In genomic region chr1:159838715-159839114, GRCh38 we compare ENCODE assay signal across 18 cellular contexts. TPM values are rescaled to one million over a fixed set of nuclear protein-coding genes. Genes with fewer than 3 reads are reported as not detected.
A peak's percentile ranks its signal among the peaks of the same experiment; 100 is the strongest.
DNase-seq lines count a peak whose midpoint lies in the region; ATAC-seq and TF ChIP-seq lines count a peak whose summit lies in the region.
"Had no signal": no experiment of that assay in that cellular context is flagged by ENCODE, and none has a peak within 500 bp of the region (broad histone marks: within the 10 kb centered on the region; RNA-seq: fewer than 3 reads in every experiment).

No MANE protein-coding gene starts in this region.

- no peak for TF ChIP-seq POLR2A in GM18505 (IDR thresholded peaks at IDR 0.05; ENCODE audit: borderline replicate concordance, extremely low read depth, insufficient read depth, insufficient read length)

- H3K4me2 ChIP-seq in mammary epithelial cell (ENCODE audit: insufficient read depth, low read depth, low read length), result no peak overlapping the region
- H3K4me2 ChIP-seq: KMS-11 had no signal

- no peaks in the 10 kb centered on the region for H4K20me1 ChIP-seq in mammary epithelial cell (ENCODE audit: insufficient read depth, low read length)

- H3K27ac Mint-ChIP-seq in activated B cell treated with CpG ODN at 0.5 μM for 24 hours, result no peak overlapping the region

- intact Hi-C loops in activated B cell treated with CpG ODN at 0.5 μM for 24 hours (cut with micrococcal nuclease) (no loop called here), mammary epithelial cell (cut with micrococcal nuclease) (no loop called here), right cardiac atrium (cut with DNase I) (no loop called here)

- H3K27me3 ChIP-seq in mammary epithelial cell (ENCODE audit: insufficient read depth, low read length) (no peaks in the 10 kb centered on the region), right cardiac atrium (ENCODE audit: control insufficient read depth, insufficient read depth) (no peaks in the 10 kb centered on the region)
- H3K27me3 ChIP-seq: colonic mucosa had no signal

- peaks cover 7% of the 10 kb centered on the region for H3K4me1 Mint-ChIP-seq in activated B cell treated with CpG ODN at 0.5 μM for 24 hours

- H3K79me2 ChIP-seq in mammary epithelial cell (ENCODE audit: insufficient read depth, low read length), result no peaks in the 10 kb centered on the region

- in situ Hi-C loops in mammary epithelial cell (cut with MboI; ENCODE audit: low sequenced_read_pairs in 2 of 2), result no loop called here

- H3K27me3 Mint-ChIP-seq in activated B cell treated with CpG ODN at 0.5 μM for 24 hours, result peaks cover 5% of the 10 kb centered on the region

- H3K9ac ChIP-seq in mammary epithelial cell (ENCODE audit: insufficient read depth, low read length), result no peak overlapping the region
- H3K9ac ChIP-seq: KMS-11 had no signal

- H3K4me1 ChIP-seq in mammary epithelial cell (ENCODE audit: insufficient read depth, low read length) (no peaks in the 10 kb centered on the region), right cardiac atrium (ENCODE audit: control insufficient read depth, insufficient read depth, low read length) (no peaks in the 10 kb centered on the region)
- H3K4me1 ChIP-seq: colonic mucosa had no signal

- DNase-seq in activated B cell treated with CpG ODN at 0.5 μM for 24 hours, result no peak
- no peak for DNase-seq in T-helper 2 cell
- no peak for DNase-seq in mammary epithelial cell
- DNase-seq in activated effector memory CD4-positive, alpha-beta T cell treated with anti-CD3 and anti-CD28 coated beads, Interleukin-2, amount 50 U/mL, for 16 hours, result no peak
- no peak for DNase-seq in right cardiac atrium
- DNase-seq: activated CD4-positive, alpha-beta T cell treated with anti-CD3 and anti-CD28 coated beads for 1 hour; activated naive CD4-positive, alpha-beta T cell treated with anti-CD3 and anti-CD28 coated beads, Interleukin-2, amount 50 U/mL, for 16 hours; C1 segment of cervical spinal cord; colonic mucosa; GDM1; NCI-H2227 treated with DMSO at 0.1 percent for 48 hours; stimulated activated CD4-positive, alpha-beta T cell treated with anti-CD3 and anti-CD28 coated beads, Interleukin-12 subunit alpha, Interleukin-12 subunit beta, amount 100 ng/mL, for 4 hours had no signal

- 93% methylated on average over 1 of the region's 1 CpG for WGBS in mammary epithelial cell (ENCODE audit: low coverage, missing lambda C conversion rate)
- 87% methylated on average over 1 of the region's 1 CpG for WGBS in right cardiac atrium

- TF ChIP-seq CTCF in activated B cell treated with CpG ODN at 0.5 μM for 24 hours (IDR thresholded peaks at IDR 0.05) (no peak), mammary epithelial cell (conservative IDR thresholded peaks at IDR 0.05 in 1 of 2, IDR thresholded peaks at IDR 0.05 in 1 of 2; ENCODE audit: extremely low read depth in 1 of 2, insufficient read depth in 1 of 2, low read depth in 1 of 2, low read length in 2 of 2) (no peak)

- H2AFZ ChIP-seq in mammary epithelial cell (ENCODE audit: low read depth, low read length), result no peak overlapping the region

- POLR2A ChIA-PET in activated B cell treated with CpG ODN at 0.5 μM for 24 hours (lab: Charles Lee), result no interaction called here

- H3K9me3 ChIP-seq in mammary epithelial cell (replicated peaks; ENCODE audit: insufficient read depth, low read length) (no peaks in the 10 kb centered on the region), right cardiac atrium (ENCODE audit: control insufficient read depth, low read length) (no peaks in the 10 kb centered on the region)
- H3K9me3 ChIP-seq: colonic mucosa had no signal

- no peaks in the 10 kb centered on the region for H3K36me3 Mint-ChIP-seq in activated B cell treated with CpG ODN at 0.5 μM for 24 hours (ENCODE audit: low read depth)

- no peaks in the 10 kb centered on the region for H3K9me3 Mint-ChIP-seq in activated B cell treated with CpG ODN at 0.5 μM for 24 hours

- no TSS peak for BruUV-seq in mammary epithelial cell (replicated peaks; lab: Mats Ljungman, UMichigan)

- no peaks in the 10 kb centered on the region for H3K36me3 ChIP-seq in mammary epithelial cell (ENCODE audit: insufficient read depth, low read length)
- H3K36me3 ChIP-seq: colonic mucosa had no signal

- H3K4me3 Mint-ChIP-seq in activated B cell treated with CpG ODN at 0.5 μM for 24 hours, result no peak overlapping the region

- H3K27ac ChIP-seq in mammary epithelial cell (ENCODE audit: insufficient read depth, low read depth, low read length) (no peak overlapping the region), right cardiac atrium (ENCODE audit: low read length) (no peak overlapping the region)
- H3K27ac ChIP-seq: colonic mucosa, KMS-11 had no signal

- ATAC-seq in GM18505 (IDR thresholded peaks at IDR 0.05; ENCODE audit: unreplicated experiment), result peak; percentile 80
- ATAC-seq in GM21390 (IDR thresholded peaks at IDR 0.05; ENCODE audit: unreplicated experiment), result peak; percentile 66
- ATAC-seq in HG03060 (IDR thresholded peaks at IDR 0.05; ENCODE audit: low read depth, unreplicated experiment), result peak; percentile 17
- ATAC-seq in activated B cell treated with CpG ODN at 0.5 μM for 24 hours (ENCODE audit: low read depth), result peak; percentile 25
- no peak for ATAC-seq in right cardiac atrium

- H3K4me3 ChIP-seq in mammary epithelial cell (replicated peaks in 1 of 3; ENCODE audit: insufficient read depth in 1 of 3, low read depth in 2 of 3, low read length in 3 of 3) (no peak overlapping the region), right cardiac atrium (ENCODE audit: low read length) (no peak overlapping the region)
- H3K4me3 ChIP-seq: colonic mucosa had no signal

- dilution Hi-C loops in mammary epithelial cell (cut with HindIII; ENCODE audit: low sequenced_read_pairs), result no loop called here

- CTCF ChIA-PET in activated B cell treated with CpG ODN at 0.5 μM for 24 hours (lab: Charles Lee), result no interaction called here
- CTCF ChIA-PET in mammary epithelial cell (lab: Charles Lee; ENCODE audit: low non-redundant PET), result no interaction called here

RNA-seq across cellular contexts. Expression of gene SLAMF8, which starts 12.0 kb away (rescaled TPM):
- total RNA-seq in activated B cell treated with CpG ODN at 0.5 μM for 24 hours (0.27 TPM in 2 replicates), mammary epithelial cell (not detected), right cardiac atrium (1 to 10 TPM; 1.7 to 4.5 (median 2.3) TPM)
- polyA plus RNA-seq in mammary epithelial cell (not detected), right cardiac atrium (0.52 TPM)
- not detected for polyA minus RNA-seq in mammary epithelial cell

RNA-seq across cellular contexts. Expression of gene VSIG8, which starts 23.7 kb away (rescaled TPM):
- not detected in 2 replicates for total RNA-seq in activated B cell treated with CpG ODN at 0.5 μM for 24 hours
- not detected for total RNA-seq in mammary epithelial cell
- not detected for polyA plus RNA-seq in mammary epithelial cell
- not detected for polyA minus RNA-seq in mammary epithelial cell
- under 1 TPM in 2 of 4 donors, not detected in 2; 0.19 to 0.23 TPM for total RNA-seq in right cardiac atrium
- 0.07 TPM for polyA plus RNA-seq in right cardiac atrium
- total RNA-seq: colonic mucosa, kidney epithelial cell had no signal

RNA-seq across cellular contexts. Expression of gene FCRL6, which starts 36.6 kb away (rescaled TPM):
- total RNA-seq in activated B cell treated with CpG ODN at 0.5 μM for 24 hours (not detected in 2 replicates), mammary epithelial cell (not detected), right cardiac atrium (under 1 TPM in 2 of 4 donors, not detected in 2; 0.50 to 0.54 TPM)
- polyA plus RNA-seq in mammary epithelial cell (not detected), right cardiac atrium (0.11 TPM)
- polyA minus RNA-seq in mammary epithelial cell, result not detected
- total RNA-seq: colonic mucosa, H4, kidney epithelial cell had no signal

RNA-seq across cellular contexts. Expression of gene DUSP23, which starts 58.0 kb away (rescaled TPM):
- 15.5 and 15.7 TPM in 2 replicates for total RNA-seq in activated B cell treated with CpG ODN at 0.5 μM for 24 hours
- 10 to 100 TPM; 32.1 to 39.5 TPM for total RNA-seq in mammary epithelial cell
- polyA plus RNA-seq in mammary epithelial cell, result 44.4 TPM
- polyA minus RNA-seq in mammary epithelial cell, result 14.7 TPM
- 10 to 100 TPM; 20.7 to 27.8 (median 23.3) TPM for total RNA-seq in right cardiac atrium
- polyA plus RNA-seq in right cardiac atrium, result 43.7 TPM

Comparison
In these comparisons a context has a peak if more than half of its experiments do, and no peak if none do; other contexts are left out.
1. ATAC-seq: peak in GM18505 (single experiment), GM21390 (single experiment), HG03060 (single experiment) and activated B cell treated with CpG ODN at 0.5 μM for 24 hours (single experiment); none in right cardiac atrium (0 of 2).